Comparison of ENCODE assay signal across 21 cellular contexts in genomic region chr2:113963965-113964364, GRCh38.
DNase-seq lines count a peak whose midpoint lies in the region; ATAC-seq and TF ChIP-seq lines count a peak whose summit lies in the region.
"Had no signal": no experiment of that assay in that cellular context is flagged by ENCODE, and none has a peak within 500 bp of the region (broad histone marks: within the 10 kb centered on the region; RNA-seq: fewer than 3 reads in every experiment).

No MANE protein-coding gene starts in this region.

- no peaks in the 10 kb centered on the region for H3K9me3 Mint-ChIP-seq in activated naive CD4-positive, alpha-beta T cell treated with anti-CD3 and anti-CD28 coated beads, Interleukin-2, amount 50 U/mL, for 24 hours
- H3K9me3 Mint-ChIP-seq in activated naive CD4-positive, alpha-beta T cell treated with anti-CD3 and anti-CD28 coated beads, Interleukin-2, amount 50 U/mL, for 72 hours: no peaks in the 10 kb centered on the region
- no peaks in the 10 kb centered on the region for H3K9me3 Mint-ChIP-seq in type B pancreatic cell
- H3K9me3 Mint-ChIP-seq: activated CD4-positive, alpha-beta T cell treated with anti-CD3 and anti-CD28 coated beads, Interleukin-2, amount 10 ng/mL, durations not matched to agents 7 days and 5 days; stimulated activated memory B cell treated with anti-CD40 and anti-IgM and Interleukin-4, amounts not matched to agents 10 μg/mL and 1 μg/mL and 100 μg/mL, for 72 hours had no signal

- peaks cover 15% of the 10 kb centered on the region; the same call in 1 of the 2 replicates for H3K36me3 ChIP-seq in Karpas-422 (ENCODE audit: insufficient read depth, low read length)
- H3K36me3 ChIP-seq in MM.1S (replicated peaks; ENCODE audit: insufficient read depth, low read length): no peaks in the 10 kb centered on the region

- no peak overlapping the region for H3K4me2 ChIP-seq in Karpas-422 (ENCODE audit: low read depth, low read length, poor library complexity, severe bottlenecking)
- H3K4me2 ChIP-seq in MM.1S (ENCODE audit: low read depth, low read length): no peak overlapping the region
- H3K4me2 ChIP-seq: SK-N-SH had no signal

- no peak overlapping the region for H3K4me3 ChIP-seq in Karpas-422 (ENCODE audit: low read length)
- no peak overlapping the region for H3K4me3 ChIP-seq in epithelial cell of proximal tubule (ENCODE audit: low read depth, low read length)
- H3K4me3 ChIP-seq in MM.1S (ENCODE audit: low read length): no peak overlapping the region
- H3K4me3 ChIP-seq: PC-9, upper lobe of left lung had no signal

- no peak for ATAC-seq in activated naive CD4-positive, alpha-beta T cell treated with anti-CD3 and anti-CD28 coated beads, Interleukin-2, amount 50 U/mL, for 72 hours
- no peak for ATAC-seq in GM21717 (IDR thresholded peaks at IDR 0.05; ENCODE audit: unreplicated experiment)
- ATAC-seq: stimulated activated memory B cell treated with anti-CD40 and anti-IgM and Interleukin-4, amounts not matched to agents 10 μg/mL and 1 μg/mL and 100 μg/mL, for 72 hours had no signal

- peaks cover 17% of the 10 kb centered on the region; the same call in 1 of the 2 replicates for H3K4me1 ChIP-seq in Karpas-422 (ENCODE audit: low read length)
- H3K4me1 ChIP-seq in MM.1S (ENCODE audit: low read length): no peaks in the 10 kb centered on the region

- H3K36me3 Mint-ChIP-seq in activated naive CD4-positive, alpha-beta T cell treated with anti-CD3 and anti-CD28 coated beads, Interleukin-2, amount 50 U/mL, for 24 hours: peaks cover 2% of the 10 kb centered on the region
- peaks cover 0 to 5% of the 10 kb centered on the region in 2 donors for H3K36me3 Mint-ChIP-seq in activated naive CD4-positive, alpha-beta T cell treated with anti-CD3 and anti-CD28 coated beads, Interleukin-2, amount 50 U/mL, for 72 hours
- no peaks in the 10 kb centered on the region for H3K36me3 Mint-ChIP-seq in type B pancreatic cell

- no peaks in the 10 kb centered on the region for H3K27me3 Mint-ChIP-seq in activated naive CD4-positive, alpha-beta T cell treated with anti-CD3 and anti-CD28 coated beads, Interleukin-2, amount 50 U/mL, for 24 hours
- no peaks in the 10 kb centered on the region for H3K27me3 Mint-ChIP-seq in type B pancreatic cell
- H3K27me3 Mint-ChIP-seq: activated CD4-positive, alpha-beta T cell treated with anti-CD3 and anti-CD28 coated beads, Interleukin-2, amount 10 ng/mL, durations not matched to agents 7 days and 5 days; stimulated activated memory B cell treated with anti-CD40 and anti-IgM and Interleukin-4, amounts not matched to agents 10 μg/mL and 1 μg/mL and 100 μg/mL, for 72 hours had no signal

- H3K27ac ChIP-seq in Karpas-422 (ENCODE audit: low read length): no peak overlapping the region; the same call in 1 of the 2 replicates
- no peak overlapping the region for H3K27ac ChIP-seq in MM.1S (ENCODE audit: low read length)
- H3K27ac ChIP-seq: parathyroid adenoma, PC-9, upper lobe of left lung had no signal

- H3K4me1 Mint-ChIP-seq in activated naive CD4-positive, alpha-beta T cell treated with anti-CD3 and anti-CD28 coated beads, Interleukin-2, amount 50 U/mL, for 24 hours: peaks cover 12% of the 10 kb centered on the region
- H3K4me1 Mint-ChIP-seq in type B pancreatic cell (ENCODE audit: unreplicated experiment): no peaks in the 10 kb centered on the region

- H3F3A ChIP-seq in MM.1S (ENCODE audit: insufficient read depth, low read length): no peaks in the 10 kb centered on the region

- DNase-seq in activated naive CD4-positive, alpha-beta T cell treated with anti-CD3 and anti-CD28 coated beads, Interleukin-2, amount 50 U/mL, for 72 hours (ENCODE audit: low spot score in 2 of 2): no peak
- DNase-seq in Karpas-422 (peak; percentile 51), epithelial cell of proximal tubule (ENCODE audit: low read depth) (no peak), type B pancreatic cell (ENCODE audit: extremely low spot score, unreplicated experiment) (no peak), MM.1S (no peak)
- DNase-seq in effector CD4-positive, alpha-beta T cell: no peak
- DNase-seq: ACHN; activated CD4-positive, alpha-beta T cell treated with anti-CD3 and anti-CD28 coated beads, Interleukin-2, amount 10 ng/mL, durations not matched to agents 7 days and 5 days; activated T-cell treated with anti-CD3 and anti-CD28 coated beads for 4 hours; caudate nucleus; foreskin melanocyte; NCI-H1930; NCI-H524; PC-9; SK-N-SH; small intestine; upper lobe of left lung had no signal

- no peak overlapping the region for H3K9ac ChIP-seq in Karpas-422 (ENCODE audit: low read length)
- no peak overlapping the region for H3K9ac ChIP-seq in MM.1S (ENCODE audit: low read length)
- H3K9ac ChIP-seq: parathyroid adenoma, SK-N-SH had no signal

- H2AFZ ChIP-seq in Karpas-422 (ENCODE audit: low read length): no peak overlapping the region
- no peak overlapping the region for H2AFZ ChIP-seq in MM.1S (ENCODE audit: low read length)
- H2AFZ ChIP-seq: parathyroid adenoma, PC-9 had no signal

- H4K20me1 ChIP-seq in Karpas-422 (ENCODE audit: insufficient read depth, low read depth, low read length) (no peaks in the 10 kb centered on the region), MM.1S (ENCODE audit: insufficient read depth, low read length) (no peaks in the 10 kb centered on the region)

- no peaks in the 10 kb centered on the region for H3K27me3 ChIP-seq in Karpas-422 (ENCODE audit: low read length)
- H3K27me3 ChIP-seq in MM.1S (replicated peaks; ENCODE audit: insufficient read depth, low read length): no peaks in the 10 kb centered on the region
- H3K27me3 ChIP-seq: upper lobe of left lung had no signal

- H3K79me2 ChIP-seq in Karpas-422 (ENCODE audit: low read length): peaks cover 9% of the 10 kb centered on the region
- H3K79me2 ChIP-seq in MM.1S (ENCODE audit: low read length): no peaks in the 10 kb centered on the region
- H3K79me2 ChIP-seq: parathyroid adenoma had no signal

- TF ChIP-seq CTCF in epithelial cell of proximal tubule (conservative IDR thresholded peaks at IDR 0.05; ENCODE audit: low read depth, low read length): peak; percentile 15
- no peak for TF ChIP-seq CTCF in type B pancreatic cell (conservative IDR thresholded peaks at IDR 0.05)
- no peak for TF ChIP-seq CTCF in MM.1S (IDR thresholded peaks at IDR 0.05; ENCODE audit: low read length)

- no peaks in the 10 kb centered on the region for H3K9me2 ChIP-seq in Karpas-422 (replicated peaks; ENCODE audit: insufficient read depth, low read length)
- no peaks in the 10 kb centered on the region for H3K9me2 ChIP-seq in MM.1S (replicated peaks; ENCODE audit: insufficient read depth, low read length)
- H3K9me2 ChIP-seq: SK-N-SH had no signal

- H3K4me3 Mint-ChIP-seq in activated naive CD4-positive, alpha-beta T cell treated with anti-CD3 and anti-CD28 coated beads, Interleukin-2, amount 50 U/mL, for 24 hours: no peak overlapping the region
- H3K4me3 Mint-ChIP-seq in type B pancreatic cell: no peak overlapping the region
- H3K4me3 Mint-ChIP-seq: activated CD4-positive, alpha-beta T cell treated with anti-CD3 and anti-CD28 coated beads, Interleukin-2, amount 10 ng/mL, durations not matched to agents 7 days and 5 days; stimulated activated memory B cell treated with anti-CD40 and anti-IgM and Interleukin-4, amounts not matched to agents 10 μg/mL and 1 μg/mL and 100 μg/mL, for 72 hours had no signal

- peak overlapping the region; percentile 27 for H3K27ac Mint-ChIP-seq in activated naive CD4-positive, alpha-beta T cell treated with anti-CD3 and anti-CD28 coated beads, Interleukin-2, amount 50 U/mL, for 24 hours
- H3K27ac Mint-ChIP-seq in activated naive CD4-positive, alpha-beta T cell treated with anti-CD3 and anti-CD28 coated beads, Interleukin-2, amount 50 U/mL, for 72 hours: no peak overlapping the region
- H3K27ac Mint-ChIP-seq in type B pancreatic cell: peak overlapping the region; percentile 47
- H3K27ac Mint-ChIP-seq: activated CD4-positive, alpha-beta T cell treated with anti-CD3 and anti-CD28 coated beads, Interleukin-2, amount 10 ng/mL, durations not matched to agents 7 days and 5 days; stimulated activated memory B cell treated with anti-CD40 and anti-IgM and Interleukin-4, amounts not matched to agents 10 μg/mL and 1 μg/mL and 100 μg/mL, for 72 hours had no signal

- no peaks in the 10 kb centered on the region for H3K9me3 ChIP-seq in Karpas-422 (ENCODE audit: low read length)
- no peaks in the 10 kb centered on the region for H3K9me3 ChIP-seq in MM.1S (replicated peaks; ENCODE audit: insufficient read depth, low read length)
- H3K9me3 ChIP-seq: SK-N-SH, upper lobe of left lung had no signal

Comparison
In these comparisons a context has a peak if more than half of its experiments do, and no peak if none do; other contexts are left out.
1. H3K27ac Mint-ChIP-seq: peak in activated naive CD4-positive, alpha-beta T cell treated with anti-CD3 and anti-CD28 coated beads, Interleukin-2, amount 50 U/mL, for 24 hours (single experiment) and type B pancreatic cell (single experiment); none in activated naive CD4-positive, alpha-beta T cell treated with anti-CD3 and anti-CD28 coated beads, Interleukin-2, amount 50 U/mL, for 72 hours (0 of 2).